In the genomic region with DNA sequence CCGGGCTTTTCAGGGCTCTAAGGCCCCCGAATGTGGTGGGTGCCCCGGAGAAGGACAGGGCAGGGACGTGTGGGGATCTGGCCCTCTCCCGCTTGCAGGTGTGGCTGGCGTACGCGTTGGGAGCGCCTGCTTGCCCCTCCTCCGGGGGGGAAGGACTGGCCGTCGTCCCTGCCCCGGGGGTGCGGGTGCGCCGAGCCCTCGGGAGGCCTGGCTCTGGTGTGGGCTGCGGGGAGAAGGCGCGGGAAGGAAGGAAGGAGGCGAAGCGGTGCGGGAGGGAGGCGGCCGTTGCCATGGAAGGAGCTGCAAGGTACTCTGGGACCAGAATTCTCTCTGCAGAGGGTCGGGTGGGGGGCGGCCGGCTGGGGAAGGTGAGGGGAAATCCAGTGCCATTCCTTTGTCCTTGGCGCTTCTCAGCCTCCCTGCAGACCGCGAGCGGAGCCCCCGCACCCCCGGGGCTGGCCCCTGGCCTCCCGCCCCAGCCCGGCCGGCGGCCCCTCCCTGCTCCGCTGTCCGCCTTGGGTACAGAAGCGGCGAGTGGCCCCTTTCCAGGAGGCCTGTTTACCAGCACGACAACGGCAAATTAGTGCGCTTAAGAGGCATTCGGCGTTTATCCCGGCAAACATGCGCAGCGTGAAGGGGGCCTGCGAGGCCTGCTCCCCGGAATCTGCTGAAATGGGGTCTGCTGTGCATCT, we compare ENCODE assay signal across 10 cellular contexts.
DNase-seq lines count a peak whose midpoint lies in the region; ATAC-seq and TF ChIP-seq lines count a peak whose summit lies in the region.
"Had no signal": no experiment of that assay in that cellular context is flagged by ENCODE, and none has a peak within 500 bp of the region (broad histone marks: within the 10 kb centered on the region; RNA-seq: fewer than 3 reads in every experiment).

No MANE protein-coding gene starts in this region.

- H3K27me3 ChIP-seq in cardiac muscle cell = peaks cover 36% of the 10 kb centered on the region

- ATAC-seq in Right ventricle myocardium superior (ENCODE audit: poor library complexity) (no peak), GM21447 (IDR thresholded peaks at IDR 0.05; ENCODE audit: unreplicated experiment) (no peak), GM21825 (IDR thresholded peaks at IDR 0.05; ENCODE audit: unreplicated experiment) (no peak), HG03439 (IDR thresholded peaks at IDR 0.05; ENCODE audit: unreplicated experiment) (no peak)

- H3K9me3 ChIP-seq in cardiac muscle cell (ENCODE audit: low read depth) = no peaks in the 10 kb centered on the region

- H3K4me3 ChIP-seq in cardiac muscle cell (peak overlapping the region; percentile 20), urinary bladder (ENCODE audit: low read depth, low read length) (peak overlapping the region; percentile 8)

- no peaks in the 10 kb centered on the region for H3K36me3 ChIP-seq in cardiac muscle cell
- H3K36me3 ChIP-seq in urinary bladder (ENCODE audit: insufficient read depth) = no peaks in the 10 kb centered on the region

- no peak for TF ChIP-seq CTCF in cardiac muscle cell (IDR thresholded peaks at IDR 0.05; ENCODE audit: low read depth, low read length)

- H3K27ac ChIP-seq in cardiac muscle cell (no peak overlapping the region), urinary bladder (ENCODE audit: low read depth) (no peak overlapping the region)

- intact Hi-C loops in Right ventricle myocardium superior (cut with DNase I) = no loop called here

- DNase-seq in cardiac muscle cell (ENCODE audit: low read depth in 1 of 2, low spot score in 1 of 2) (no peak), Right ventricle myocardium superior (no peak), astrocyte of the hippocampus (ENCODE audit: low read depth, low spot score) (peak; percentile 14), left kidney (ENCODE audit: low read depth, low spot score) (peak; percentile 74)
- DNase-seq: activated CD4-positive, CD25-positive, alpha-beta regulatory T cell treated with anti-CD3 and anti-CD28 coated beads, Interleukin-2, amount 50 U/mL, for 72 hours; foreskin fibroblast had no signal

- WGBS in urinary bladder = 3% methylated on average over 52 of the region's 52 CpGs

- H3K4me1 ChIP-seq in cardiac muscle cell (ENCODE audit: low read depth) (peaks cover 6% of the 10 kb centered on the region), urinary bladder (ENCODE audit: insufficient read depth) (peaks cover 1% of the 10 kb centered on the region)

Comparison
In these comparisons a context has a peak if more than half of its experiments do, and no peak if none do; other contexts are left out.
1. DNase-seq: peak in astrocyte of the hippocampus (single experiment) and left kidney (single experiment); none in cardiac muscle cell (0 of 2) and Right ventricle myocardium superior (single experiment).